9 cellular contexts compared by ENCODE assay signal in genomic region chr5:135426102-135427082, GRCh38. TPM values are rescaled to one million over a fixed set of nuclear protein-coding genes. Genes with fewer than 3 reads are reported as not detected.
A peak's percentile ranks its signal among the peaks of the same experiment; 100 is the strongest.
DNase-seq lines count a peak whose midpoint lies in the region; ATAC-seq, FAIRE-seq and TF ChIP-seq lines count a peak whose summit lies in the region.
"Had no signal": no experiment of that assay in that cellular context is flagged by ENCODE, and none has a peak within 500 bp of the region (broad histone marks: within the 10 kb centered on the region; RNA-seq: fewer than 3 reads in every experiment).

No MANE protein-coding gene starts in this region.

- H3K4me1 ChIP-seq in DND-41 (ENCODE audit: insufficient read depth, low read length) (peaks cover 31% of the 10 kb centered on the region), HepG2 (ENCODE audit: insufficient read depth, low read length) (peaks cover 18% of the 10 kb centered on the region; the same call in 1 of the 2 replicates), ovary (ENCODE audit: insufficient read depth) (no peaks in the 10 kb centered on the region)

- H3K36me3 Mint-ChIP-seq in brain: no peaks in the 10 kb centered on the region

- 7% methylated on average over 7 of the region's 7 CpGs for WGBS in HepG2 (ENCODE audit: low lambda C conversion rate)
- 53 to 57% (median 55%) methylated on average over 7 of the region's 7 CpGs for WGBS in ovary, 3 donors

- peak; percentile 93 for TF ChIP-seq CTCF in DND-41 (IDR thresholded peaks at IDR 0.05; ENCODE audit: borderline replicate concordance, extremely low read depth, low read length, poor library complexity, severe bottlenecking)
- TF ChIP-seq CTCF in brain (conservative IDR thresholded peaks at IDR 0.05): peak; percentile 37 to 57
- peak; percentile 74 for TF ChIP-seq CTCF in HepG2 (CRISPR knock-in tag; IDR thresholded peaks at IDR 0.05)
- TF ChIP-seq CTCF in ovary (IDR thresholded peaks at IDR 0.05): no peak

- peaks cover 16% of the 10 kb centered on the region for H3K4me1 Mint-ChIP-seq in brain

- in situ Hi-C loops in HepG2 (cut with HindIII; ENCODE audit: extremely low pct_ligation_motif_present, low pct_unique_long_range_greater_than_20kb): no loop called here

- intact Hi-C loops in HepG2 (cut with micrococcal nuclease; ENCODE audit: unreplicated experiment) (no loop called here), ovary (cut with DNase I) (no loop called here)

- H4K20me1 ChIP-seq in DND-41 (ENCODE audit: insufficient read depth, low read length) (no peaks in the 10 kb centered on the region), HepG2 (ENCODE audit: insufficient read depth, low read length) (no peaks in the 10 kb centered on the region)

- peak; percentile 78 for FAIRE-seq in GM19239 (lab: Jason Lieb, UNC)
- FAIRE-seq in HepG2 (lab: Jason Lieb, UNC): peak; percentile 39

- H3K27ac Mint-ChIP-seq in brain: no peak overlapping the region

- peaks cover 10% of the 10 kb centered on the region for H3K9me3 ChIP-seq in DND-41 (ENCODE audit: insufficient read depth, low read length, severe bottlenecking)
- H3K9me3 ChIP-seq in HepG2 (ENCODE audit: low read length): peaks cover 6% of the 10 kb centered on the region; the same call in 1 of the 2 replicates
- H3K9me3 ChIP-seq in ovary: no peaks in the 10 kb centered on the region

- peaks cover 3 to 17% (median 10%) of the 10 kb centered on the region in 5 experiments for H3K9me3 Mint-ChIP-seq in brain

- no peak for TF ChIP-seq RAD21 in HepG2 (CRISPR knock-in tag; IDR thresholded peaks at IDR 0.05)

- DNase-seq in DND-41: peak; percentile 73
- DNase-seq in GM19239 (ENCODE audit: insufficient read length, low spot score): peak; percentile 24
- DNase-seq in NCI-H82 treated with DMSO at 0.1 percent for 48 hours (lab: John Stamatoyannopoulos, UW; ENCODE audit: unreplicated experiment): peak; percentile 48
- DNase-seq in HepG2 (ENCODE audit: low spot score): peak; percentile 66
- DNase-seq in ovary: no peak
- DNase-seq in stimulated activated CD4-positive, alpha-beta T cell treated with anti-CD3 and anti-CD28 coated beads, Interleukin-4, amount 100 ng/mL, for 4 hours: no peak

- H3K9ac ChIP-seq in DND-41 (ENCODE audit: low read depth, low read length): peak overlapping the region; percentile 56
- H3K9ac ChIP-seq in HepG2 (ENCODE audit: insufficient read depth, low read depth, low read length): no peak overlapping the region

- H3K36me3 ChIP-seq in DND-41 (ENCODE audit: insufficient read depth, low read length) (no peaks in the 10 kb centered on the region), HepG2 (replicated peaks in 1 of 2; ENCODE audit: control insufficient read depth in 1 of 2, insufficient read depth in 2 of 2, low read length in 2 of 2) (no peaks in the 10 kb centered on the region), ovary (no peaks in the 10 kb centered on the region)

- H3K4me3 Mint-ChIP-seq in brain: no peak overlapping the region

- POLR2A ChIA-PET in HepG2 (lab: Yijun Ruan, JAX): no interaction called here

- TF ChIP-seq EP300 in HepG2 (IDR thresholded peaks at IDR 0.05; ENCODE audit: low read depth in 2 of 2, low read length in 2 of 2) (no peak), HepG2 (CRISPR knock-in tag; IDR thresholded peaks at IDR 0.05; ENCODE audit: borderline replicate concordance) (no peak), ovary (IDR thresholded peaks at IDR 0.05) (no peak)

- H3K27me3 Mint-ChIP-seq in brain: peaks cover 12% of the 10 kb centered on the region

- TF ChIP-seq POLR2A in HepG2 (IDR thresholded peaks at IDR 0.05; ENCODE audit: insufficient read depth in 1 of 2, low read depth in 2 of 2, low read length in 2 of 2): no peak
- TF ChIP-seq POLR2A in ovary (IDR thresholded peaks at IDR 0.05): no peak

- H3K27ac ChIP-seq in DND-41 (ENCODE audit: low read length) (peak overlapping the region; percentile 92), HepG2 (ENCODE audit: extremely low read length, insufficient read depth, low read length) (no peak overlapping the region), ovary (no peak overlapping the region)

- H3K4me3 ChIP-seq in DND-41 (ENCODE audit: low read depth in 1 of 2, low read length in 2 of 2): peak overlapping the region in 1 of 2 experiments; percentile 31; a peak in 1 of 4 replicates
- H3K4me3 ChIP-seq in HepG2 (replicated peaks in 1 of 3; ENCODE audit: insufficient read depth in 1 of 3, low read depth in 2 of 3, low read length in 3 of 3): no peak overlapping the region
- no peak overlapping the region for H3K4me3 ChIP-seq in ovary

- BruUV-seq in HepG2 (replicated peaks; lab: Mats Ljungman, UMichigan): no TSS peak

- peak overlapping the region; percentile 73 for H2AFZ ChIP-seq in DND-41 (ENCODE audit: low read depth, low read length)
- no peak overlapping the region for H2AFZ ChIP-seq in HepG2 (ENCODE audit: low read length)

- CTCF ChIA-PET in HepG2 (lab: Yijun Ruan, JAX; ENCODE audit: low intra/inter-chr PET ratio, low total read pairs): interaction anchor here (1.2 kb wide), 1 partner anchor 106 kb away, joined by 4 read pairs; no protein-coding TSS in a partner anchor

- ATAC-seq in DND-41 (ENCODE audit: insufficient read depth, low read depth): peak; percentile 95
- peak; percentile 92 for ATAC-seq in HG03354 (IDR thresholded peaks at IDR 0.05; ENCODE audit: poor library complexity, severe bottlenecking, unreplicated experiment)
- ATAC-seq in HepG2: peak; percentile 96

- no peaks in the 10 kb centered on the region for H3K79me2 ChIP-seq in DND-41 (ENCODE audit: insufficient read depth, low read length)
- H3K79me2 ChIP-seq in HepG2 (ENCODE audit: insufficient read depth, low read length): no peaks in the 10 kb centered on the region

- H3K27me3 ChIP-seq in DND-41 (ENCODE audit: insufficient read depth, low read length, poor library complexity) (no peaks in the 10 kb centered on the region), HepG2 (ENCODE audit: control insufficient read depth in 1 of 2, insufficient read depth in 2 of 2, low read length in 2 of 2) (no peaks in the 10 kb centered on the region; a peak in 1 of 5 replicates), ovary (no peaks in the 10 kb centered on the region)

- H3K4me2 ChIP-seq in DND-41 (ENCODE audit: insufficient read depth, low read length) (peak overlapping the region; percentile 51), HepG2 (ENCODE audit: low read depth, low read length) (no peak overlapping the region)

RNA-seq across cellular contexts. Expression of gene DCANP1, which starts 20.8 kb away (rescaled TPM):
- not detected for polyA plus RNA-seq in brain (ENCODE audit: insufficient read depth, low read depth, low replicate concordance)
- not detected in 2 replicates for total RNA-seq in HepG2 (2016; rRNA removed; fragmentation: Illumina TruSeq; extraction: Trizol)
- total RNA-seq in HepG2 (2016; cell fraction: cytosol; rRNA removed; fragmentation: Illumina TruSeq; extraction: Trizol; ENCODE audit: low read depth): not detected in 2 replicates
- total RNA-seq in HepG2 (2016; cell fraction: insoluble cytoplasmic fraction; rRNA removed; fragmentation: Illumina TruSeq; extraction: Trizol): not detected in 2 replicates
- not detected in 2 replicates for total RNA-seq in HepG2 (2016; cell fraction: membrane; rRNA removed; fragmentation: Illumina TruSeq; extraction: Trizol)
- total RNA-seq in HepG2 (2016; cell fraction: nucleus; rRNA removed; fragmentation: Illumina TruSeq; extraction: Trizol): not detected in 2 replicates
- polyA plus RNA-seq in HepG2 (2011; rRNA removed): not detected in 2 replicates
- polyA plus RNA-seq in HepG2 (2011; cell fraction: cytosol; rRNA removed): not detected in 2 replicates
- polyA plus RNA-seq in HepG2 (2011; cell fraction: nucleus; rRNA removed): not detected in 2 replicates
- polyA plus RNA-seq in HepG2 (2012): not detected in 2 replicates
- polyA plus RNA-seq in HepG2 (2016; cell fraction: cytosol; fragmentation: Illumina TruSeq; extraction: Trizol; ENCODE audit: low read depth): not detected in 2 replicates
- not detected in 2 replicates for polyA plus RNA-seq in HepG2 (2016; cell fraction: insoluble cytoplasmic fraction; fragmentation: Illumina TruSeq; extraction: Trizol; ENCODE audit: low read depth)
- not detected in 2 replicates for polyA plus RNA-seq in HepG2 (2016; cell fraction: membrane; fragmentation: Illumina TruSeq; extraction: Trizol; ENCODE audit: low read depth)
- not detected in 2 replicates for polyA plus RNA-seq in HepG2 (2016; cell fraction: nucleus; fragmentation: Illumina TruSeq; extraction: Trizol; ENCODE audit: insufficient read depth, low read depth)
- not detected in 2 replicates for polyA minus RNA-seq in HepG2 (2011; rRNA and poly(A)+ RNA removed; ENCODE audit: low replicate concordance)
- polyA minus RNA-seq in HepG2 (2011; cell fraction: cytosol; rRNA and poly(A)+ RNA removed): not detected in 2 replicates
- polyA minus RNA-seq in HepG2 (2011; cell fraction: nucleus; rRNA and poly(A)+ RNA removed): not detected in 2 replicates
- total RNA-seq in ovary: under 1 TPM in 1 of 7 donors, not detected in 6; 0.08 TPM
- not detected for polyA plus RNA-seq in ovary
- total RNA-seq: temporal lobe had no signal

RNA-seq across cellular contexts. Expression of gene TIFAB, which starts 25.8 kb away (rescaled TPM):
- not detected for polyA plus RNA-seq in brain (ENCODE audit: insufficient read depth, low read depth, low replicate concordance)
- not detected in 2 replicates for total RNA-seq in HepG2 (2016; rRNA removed; fragmentation: Illumina TruSeq; extraction: Trizol)
- not detected in 2 replicates for total RNA-seq in HepG2 (2016; cell fraction: cytosol; rRNA removed; fragmentation: Illumina TruSeq; extraction: Trizol; ENCODE audit: low read depth)
- not detected in 2 replicates for total RNA-seq in HepG2 (2016; cell fraction: insoluble cytoplasmic fraction; rRNA removed; fragmentation: Illumina TruSeq; extraction: Trizol)
- total RNA-seq in HepG2 (2016; cell fraction: membrane; rRNA removed; fragmentation: Illumina TruSeq; extraction: Trizol): not detected in 2 replicates
- total RNA-seq in HepG2 (2016; cell fraction: nucleus; rRNA removed; fragmentation: Illumina TruSeq; extraction: Trizol): not detected in 2 replicates
- not detected in 2 replicates for polyA plus RNA-seq in HepG2 (2011; rRNA removed)
- not detected in 2 replicates for polyA plus RNA-seq in HepG2 (2011; cell fraction: cytosol; rRNA removed)
- polyA plus RNA-seq in HepG2 (2011; cell fraction: nucleus; rRNA removed): not detected in 2 replicates
- polyA plus RNA-seq in HepG2 (2012): not detected in 2 replicates
- polyA plus RNA-seq in HepG2 (2016; cell fraction: cytosol; fragmentation: Illumina TruSeq; extraction: Trizol; ENCODE audit: low read depth): not detected in 2 replicates
- not detected in 2 replicates for polyA plus RNA-seq in HepG2 (2016; cell fraction: insoluble cytoplasmic fraction; fragmentation: Illumina TruSeq; extraction: Trizol; ENCODE audit: low read depth)
- polyA plus RNA-seq in HepG2 (2016; cell fraction: membrane; fragmentation: Illumina TruSeq; extraction: Trizol; ENCODE audit: low read depth): not detected in 2 replicates
- not detected in 2 replicates for polyA plus RNA-seq in HepG2 (2016; cell fraction: nucleus; fragmentation: Illumina TruSeq; extraction: Trizol; ENCODE audit: insufficient read depth, low read depth)
- polyA minus RNA-seq in HepG2 (2011; rRNA and poly(A)+ RNA removed; ENCODE audit: low replicate concordance): not detected in 2 replicates
- not detected in 2 replicates for polyA minus RNA-seq in HepG2 (2011; cell fraction: cytosol; rRNA and poly(A)+ RNA removed)
- not detected in 2 replicates for polyA minus RNA-seq in HepG2 (2011; cell fraction: nucleus; rRNA and poly(A)+ RNA removed)
- total RNA-seq in ovary: under 1 TPM in 2 of 7 donors, not detected in 5; 0.05 to 0.08 TPM
- polyA plus RNA-seq in ovary: under 1 TPM in 1 of 2 donors, not detected in 1; 0.33 TPM

RNA-seq across cellular contexts. Expression of gene MACROH2A1, which starts 27.4 kb away (rescaled TPM):
- polyA plus RNA-seq in brain (ENCODE audit: insufficient read depth, low read depth, low replicate concordance) (441 TPM), HepG2 (2011; rRNA removed) (64.7 and 69.1 TPM in 2 replicates), ovary (100 to 1,000 TPM in 1 of 2 donors, 10 to 100 TPM in 1; 71.7 to 139 TPM)
- total RNA-seq in HepG2 (2016; rRNA removed; fragmentation: Illumina TruSeq; extraction: Trizol) (141 and 158 TPM in 2 replicates), ovary (100 to 1,000 TPM in 4 of 7 donors, 10 to 100 TPM in 3; 81.3 to 157 (median 102) TPM)
- total RNA-seq in HepG2 (2016; cell fraction: cytosol; rRNA removed; fragmentation: Illumina TruSeq; extraction: Trizol; ENCODE audit: low read depth): 34.0 and 36.6 TPM in 2 replicates
- total RNA-seq in HepG2 (2016; cell fraction: insoluble cytoplasmic fraction; rRNA removed; fragmentation: Illumina TruSeq; extraction: Trizol): 139 and 158 TPM in 2 replicates
- total RNA-seq in HepG2 (2016; cell fraction: membrane; rRNA removed; fragmentation: Illumina TruSeq; extraction: Trizol): 72.7 and 73.0 TPM in 2 replicates
- 138 and 155 TPM in 2 replicates for total RNA-seq in HepG2 (2016; cell fraction: nucleus; rRNA removed; fragmentation: Illumina TruSeq; extraction: Trizol)
- polyA plus RNA-seq in HepG2 (2011; cell fraction: cytosol; rRNA removed): 58.5 and 70.5 TPM in 2 replicates
- 131 and 137 TPM in 2 replicates for polyA plus RNA-seq in HepG2 (2011; cell fraction: nucleus; rRNA removed)
- polyA plus RNA-seq in HepG2 (2012): 67.6 and 67.7 TPM in 2 replicates
- polyA plus RNA-seq in HepG2 (2016; cell fraction: cytosol; fragmentation: Illumina TruSeq; extraction: Trizol; ENCODE audit: low read depth): 42.2 and 45.6 TPM in 2 replicates
- polyA plus RNA-seq in HepG2 (2016; cell fraction: insoluble cytoplasmic fraction; fragmentation: Illumina TruSeq; extraction: Trizol; ENCODE audit: low read depth): 188 and 202 TPM in 2 replicates
- polyA plus RNA-seq in HepG2 (2016; cell fraction: membrane; fragmentation: Illumina TruSeq; extraction: Trizol; ENCODE audit: low read depth): 69.9 and 70.3 TPM in 2 replicates
- polyA plus RNA-seq in HepG2 (2016; cell fraction: nucleus; fragmentation: Illumina TruSeq; extraction: Trizol; ENCODE audit: insufficient read depth, low read depth): 226 and 231 TPM in 2 replicates
- 58.8 and 154 TPM in 2 replicates for polyA minus RNA-seq in HepG2 (2011; rRNA and poly(A)+ RNA removed; ENCODE audit: low replicate concordance)
- 32.4 and 34.2 TPM in 2 replicates for polyA minus RNA-seq in HepG2 (2011; cell fraction: cytosol; rRNA and poly(A)+ RNA removed)
- polyA minus RNA-seq in HepG2 (2011; cell fraction: nucleus; rRNA and poly(A)+ RNA removed): 125 and 144 TPM in 2 replicates

Comparison
In these comparisons a context has a peak if more than half of its experiments do, and no peak if none do; other contexts are left out.
1. DNase-seq: peak in DND-41 (single experiment), GM19239 (single experiment), NCI-H82 treated with DMSO at 0.1 percent for 48 hours (single experiment) and HepG2 (single experiment); none in ovary (0 of 5) and stimulated activated CD4-positive, alpha-beta T cell treated with anti-CD3 and anti-CD28 coated beads, Interleukin-4, amount 100 ng/mL, for 4 hours (0 of 2).
2. CTCF ChIP-seq: peak in DND-41 (single experiment), brain (2 of 2) and HepG2 (single experiment); none in ovary (0 of 3).
3. Peak in every context shown above with its lines, with median percentiles within 50 percentile points of each other: ATAC-seq.